Comparison of ENCODE assay signal across 8 cellular contexts in genomic region chr12:112126000-112126431, GRCh38. TPM values are rescaled to one million over a fixed set of nuclear protein-coding genes. Genes with fewer than 3 reads are reported as not detected.
DNase-seq lines count a peak whose midpoint lies in the region; ATAC-seq and TF ChIP-seq lines count a peak whose summit lies in the region.

No MANE protein-coding gene starts in this region.

- peaks cover 48% of the 10 kb centered on the region for H3K4me1 Mint-ChIP-seq in osteocyte (ENCODE audit: unreplicated experiment)

- no peaks in the 10 kb centered on the region for H3K27me3 Mint-ChIP-seq in osteocyte (ENCODE audit: unreplicated experiment)

- peak overlapping the region; percentile 72 for H3K27ac Mint-ChIP-seq in osteocyte (ENCODE audit: unreplicated experiment)

- no peaks in the 10 kb centered on the region for H3K9me3 Mint-ChIP-seq in osteocyte (ENCODE audit: unreplicated experiment)

- ATAC-seq in HG02678 (IDR thresholded peaks at IDR 0.05; ENCODE audit: unreplicated experiment) (no peak), HG03175 (IDR thresholded peaks at IDR 0.05; ENCODE audit: unreplicated experiment) (no peak), HG03457 (IDR thresholded peaks at IDR 0.05; ENCODE audit: unreplicated experiment) (no peak)

- peak overlapping the region; percentile 81 for H3K4me3 Mint-ChIP-seq in osteocyte (ENCODE audit: unreplicated experiment)

- TF ChIP-seq CTCF in epithelial cell of esophagus (IDR thresholded peaks at IDR 0.05; ENCODE audit: insufficient read depth, low read depth, low read length, missing control alignments) (no peak), osteocyte (IDR thresholded peaks at IDR 0.05) (no peak)

- H3K36me3 Mint-ChIP-seq in osteocyte (ENCODE audit: unreplicated experiment): no peaks in the 10 kb centered on the region

- DNase-seq in OCI-M1 (lab: John Stamatoyannopoulos, UW): peak; percentile 37
- no peak for DNase-seq in epithelial cell of esophagus (ENCODE audit: low read depth)
- no peak for DNase-seq in osteocyte (ENCODE audit: extremely low spot score, unreplicated experiment)
- no peak for DNase-seq in NCI-H446 (lab: John Stamatoyannopoulos, UW)

- H3K4me3 ChIP-seq in GM08714 (ENCODE audit: low read length): peak overlapping the region; percentile 87
- H3K4me3 ChIP-seq in epithelial cell of esophagus (ENCODE audit: low read length): peak overlapping the region; percentile 95

RNA-seq across cellular contexts. Expression of gene TRAFD1, which starts 0.7 kb away (rescaled TPM):
- total RNA-seq in osteocyte: 34.8 and 38.9 TPM in 2 replicates

RNA-seq across cellular contexts. Expression of gene NAA25, which starts 17.4 kb away (rescaled TPM):
- total RNA-seq in osteocyte: 20.0 and 22.7 TPM in 2 replicates
